12 cellular contexts compared by ENCODE assay signal in the genomic region with DNA sequence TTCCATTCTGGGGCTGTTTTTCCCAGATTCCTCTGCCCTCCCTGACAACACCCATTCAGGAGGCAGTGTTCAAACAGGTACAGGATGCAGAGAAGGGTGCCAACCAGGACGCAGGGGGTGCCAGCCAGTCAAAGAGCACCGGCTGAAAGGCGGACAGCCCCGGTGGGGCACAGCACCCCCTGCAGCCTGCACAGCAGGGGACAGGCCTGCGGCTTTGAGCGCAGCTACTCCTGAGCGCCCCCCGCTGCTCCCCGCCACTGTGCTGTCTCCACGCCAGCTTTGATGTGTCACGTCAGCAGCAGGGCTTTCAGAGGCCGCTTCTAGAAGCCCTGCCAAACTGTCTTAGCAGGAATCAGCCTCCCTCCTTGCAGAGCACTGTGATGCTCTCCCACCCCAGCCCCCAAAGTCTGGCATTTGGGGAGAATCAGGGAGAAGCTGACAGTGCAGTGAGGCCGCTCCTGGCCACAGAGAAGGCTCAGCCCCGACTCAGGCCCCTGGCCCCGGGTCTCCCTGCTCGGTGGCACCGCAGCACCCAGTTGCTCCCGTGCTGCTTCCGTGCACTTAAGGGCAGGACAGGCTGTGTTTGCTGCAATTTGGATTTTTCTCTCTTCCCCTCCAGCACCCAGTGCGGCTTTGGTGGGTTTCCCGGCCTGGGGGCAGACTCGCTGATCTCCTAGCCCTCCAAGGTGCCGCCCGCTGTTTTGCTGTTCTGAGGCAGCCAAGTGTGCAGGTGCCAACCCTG. TPM values are rescaled to one million over a fixed set of nuclear protein-coding genes. Genes with fewer than 3 reads are reported as not detected.
A peak's percentile ranks its signal among the peaks of the same experiment; 100 is the strongest.
DNase-seq lines count a peak whose midpoint lies in the region; ATAC-seq and TF ChIP-seq lines count a peak whose summit lies in the region.
"Had no signal": no experiment of that assay in that cellular context is flagged by ENCODE, and none has a peak within 500 bp of the region (broad histone marks: within the 10 kb centered on the region; RNA-seq: fewer than 3 reads in every experiment).

No MANE protein-coding gene starts in this region.

- peaks cover 23 to 70% (median 59%) of the 10 kb centered on the region in 10 experiments for H3K4me1 ChIP-seq in BLaER1 treated with 17β-estradiol and CSF1 and Interleukin-3, amounts not matched to agents 10 nM and 100 nM

- H3K9ac ChIP-seq in BLaER1 treated with 17β-estradiol and CSF1 and Interleukin-3, amounts not matched to agents 10 nM and 100 nM, result peak overlapping the region in 7 of 11 experiments; percentile 16 to 42 (median 38); a peak in 11 of 22 replicates

- H3K4me3 Mint-ChIP-seq in chondrocyte (ENCODE audit: unreplicated experiment), result no peak overlapping the region
- no peak overlapping the region for H3K4me3 Mint-ChIP-seq in neural crest cell
- H3K4me3 Mint-ChIP-seq: immature natural killer cell, nephron, type B pancreatic cell had no signal

- H3K27me3 Mint-ChIP-seq in chondrocyte (ENCODE audit: low read depth) (peaks cover 17% of the 10 kb centered on the region), neural crest cell (ENCODE audit: low read depth) (no peaks in the 10 kb centered on the region)
- H3K27me3 Mint-ChIP-seq: type B pancreatic cell had no signal

- H3K9me3 Mint-ChIP-seq in chondrocyte (ENCODE audit: low read depth), result no peaks in the 10 kb centered on the region
- no peaks in the 10 kb centered on the region for H3K9me3 Mint-ChIP-seq in neural crest cell
- H3K9me3 Mint-ChIP-seq: immature natural killer cell, nephron, type B pancreatic cell had no signal

- no peaks in the 10 kb centered on the region for H3K36me3 ChIP-seq in BLaER1 treated with 17β-estradiol and CSF1 and Interleukin-3, amounts not matched to agents 10 nM and 100 nM
- H3K36me3 ChIP-seq in KOPT-K1 (ENCODE audit: insufficient read depth, low read length), result no peaks in the 10 kb centered on the region

- H3K27ac Mint-ChIP-seq in chondrocyte (ENCODE audit: unreplicated experiment) (no peak overlapping the region), neural crest cell (ENCODE audit: unreplicated experiment) (no peak overlapping the region)
- H3K27ac Mint-ChIP-seq: immature natural killer cell, type B pancreatic cell had no signal

- H3K4me2 ChIP-seq in BLaER1 treated with 17β-estradiol and CSF1 and Interleukin-3, amounts not matched to agents 10 nM and 100 nM, result peak overlapping the region; percentile 36 to 86 (median 78)

- no peaks in the 10 kb centered on the region for H3K9me3 ChIP-seq in BLaER1 treated with 17β-estradiol and CSF1 and Interleukin-3, amounts not matched to agents 10 nM and 100 nM (replicated peaks in 1 of 11)
- no peaks in the 10 kb centered on the region for H3K9me3 ChIP-seq in KOPT-K1 (ENCODE audit: insufficient read depth, low read length, poor library complexity, severe bottlenecking)

- ATAC-seq in HG03469 (IDR thresholded peaks at IDR 0.05; ENCODE audit: unreplicated experiment), result no peak

- peaks cover 2% of the 10 kb centered on the region for H3K36me3 Mint-ChIP-seq in chondrocyte (ENCODE audit: low read depth)
- no peaks in the 10 kb centered on the region for H3K36me3 Mint-ChIP-seq in neural crest cell (ENCODE audit: low read depth)
- H3K36me3 Mint-ChIP-seq: immature natural killer cell, type B pancreatic cell had no signal

- no peak overlapping the region for H3K27ac ChIP-seq in BLaER1 treated with 17β-estradiol and CSF1 and Interleukin-3, amounts not matched to agents 10 nM and 100 nM
- peak overlapping the region; percentile 85 for H3K27ac ChIP-seq in KOPT-K1 (ENCODE audit: low read depth, low read length, poor library complexity, severe bottlenecking)

- H3K4me1 Mint-ChIP-seq in chondrocyte (ENCODE audit: low read depth) (peaks cover 4% of the 10 kb centered on the region), neural crest cell (peaks cover 4% of the 10 kb centered on the region)

- H3K4me3 ChIP-seq in BLaER1 treated with 17β-estradiol and CSF1 and Interleukin-3, amounts not matched to agents 10 nM and 100 nM, result no peak overlapping the region; a peak in 1 of 20 replicates

- DNase-seq in chondrocyte (ENCODE audit: low spot score) (no peak), neural crest cell (ENCODE audit: low read depth, low spot score) (no peak), NCI-H510A (lab: John Stamatoyannopoulos, UW) (no peak), cerebellar nuclear complex (lab: John Stamatoyannopoulos, UW) (no peak)
- no peak for DNase-seq in stimulated activated CD4-positive, alpha-beta T cell treated with anti-CD3 and anti-CD28 coated beads, Interleukin-4, amount 100 ng/mL, for 1 hour
- DNase-seq: activated gamma-delta T cell, immature natural killer cell had no signal

- H4K20me1 ChIP-seq in BLaER1 treated with 17β-estradiol and CSF1 and Interleukin-3, amounts not matched to agents 10 nM and 100 nM, result no peaks in the 10 kb centered on the region

- H3K27me3 ChIP-seq in BLaER1 treated with 17β-estradiol and CSF1 and Interleukin-3, amounts not matched to agents 10 nM and 100 nM, result peaks cover 10 to 24% (median 18%) of the 10 kb centered on the region in 11 experiments; a peak in 16 of 22 replicates

- TF ChIP-seq CTCF in chondrocyte (IDR thresholded peaks at IDR 0.05) (peak; percentile 34), neural crest cell (conservative IDR thresholded peaks at IDR 0.05) (peak; percentile 13)

RNA-seq across cellular contexts. Expression of gene AK8, which starts 20.3 kb away (rescaled TPM):
- total RNA-seq in chondrocyte (0.22 to 1.5 TPM (median 0.33 TPM) in 3 replicates), neural crest cell (0.96 and 1.3 TPM in 2 replicates)

RNA-seq across cellular contexts. Expression of gene SPACA9, which starts 20.9 kb away (rescaled TPM):
- 3.3 to 5.4 TPM (median 3.7 TPM) in 3 replicates for total RNA-seq in chondrocyte
- total RNA-seq in neural crest cell, result 3.6 and 4.1 TPM in 2 replicates
